In genomic region chr3:126357299-126358037, GRCh38 we compare ENCODE assay signal across 8 cellular contexts. TPM values are rescaled to one million over a fixed set of nuclear protein-coding genes. Genes with fewer than 3 reads are reported as not detected.
A peak's percentile ranks its signal among the peaks of the same experiment; 100 is the strongest.
DNase-seq lines count a peak whose midpoint lies in the region; ATAC-seq and TF ChIP-seq lines count a peak whose summit lies in the region.

TSS of gene KLF15 (minus strand) at chr3:126357408. CDS start at chr3:126352922, 4,486 bp downstream.

- DNase-seq in AG04449 (ENCODE audit: low read depth, low spot score) (no peak), NCI-H526 treated with DMSO at 0.1 percent for 48 hours (lab: John Stamatoyannopoulos, UW) (peak; percentile 45), lung microvascular endothelial cell (ENCODE audit: low read depth in 2 of 2) (peak; percentile 85 to 94)
- peak; percentile 91 for DNase-seq in activated CD8-positive, alpha-beta memory T cell treated with anti-CD3 and anti-CD28 coated beads for 24 hours
- peak; percentile 53 for DNase-seq in effector CD4-positive, alpha-beta T cell
- peak; percentile 50 to 79 (median 67) for DNase-seq in stimulated activated CD4-positive, alpha-beta T cell treated with anti-CD3 and anti-CD28 coated beads, TNF-alpha, amount 100 ng/mL, for 24 hours (ENCODE audit: low read depth in 3 of 3)

- no peak for TF ChIP-seq CTCF in AG04449 (IDR thresholded peaks at IDR 0.05; ENCODE audit: insufficient read depth, low read length, missing control alignments)

- ATAC-seq in GM19023 (IDR thresholded peaks at IDR 0.05; ENCODE audit: unreplicated experiment) (peak; percentile 94), HG03196 (IDR thresholded peaks at IDR 0.05; ENCODE audit: unreplicated experiment) (peak; percentile 75)

- H3K4me3 ChIP-seq in AG04449 (ENCODE audit: low read depth, low read length): peak within 1 kb of the TSS; percentile 67

- POLR2A ChIA-PET in AG04449 (lab: Yijun Ruan, JAX): no interaction called here

- CTCF ChIA-PET in AG04449 (lab: Yijun Ruan, JAX): interaction anchor here (0.6 to 1.4 kb wide), 3 partner anchors 72 to 224 kb away, joined by 3 to 4 read pairs (median 4); no protein-coding TSS in a partner anchor

RNA-seq across cellular contexts. Expression of gene KLF15, which starts in this region (rescaled TPM):
- total RNA-seq in lung microvascular endothelial cell: 1.5 and 8.1 TPM in 2 replicates
